Comparison of ENCODE assay signal across 17 cellular contexts in genomic region chr3:126258670-126259069, GRCh38.
DNase-seq lines count a peak whose midpoint lies in the region; ATAC-seq and TF ChIP-seq lines count a peak whose summit lies in the region.
"Had no signal": no experiment of that assay in that cellular context is flagged by ENCODE, and none has a peak within 500 bp of the region (broad histone marks: within the 10 kb centered on the region; RNA-seq: fewer than 3 reads in every experiment).

No MANE protein-coding gene starts in this region.

- H3K4me1 ChIP-seq in A673 (ENCODE audit: insufficient read depth, low read length, poor library complexity, severe bottlenecking): peaks cover 38% of the 10 kb centered on the region
- H3K4me1 ChIP-seq in MM.1S (ENCODE audit: low read length): no peaks in the 10 kb centered on the region
- H3K4me1 ChIP-seq: prostate gland, SJCRH30, transverse colon had no signal

- H3K4me3 ChIP-seq in A673 (ENCODE audit: low read depth, low read length, poor library complexity, severe bottlenecking) (no peak overlapping the region), GM12865 (ENCODE audit: low read depth, low read length) (no peak overlapping the region), MM.1S (ENCODE audit: low read length) (no peak overlapping the region)
- H3K4me3 ChIP-seq: GM12878, prostate gland, SJCRH30, transverse colon had no signal

- H3K36me3 ChIP-seq in A673 (ENCODE audit: insufficient read depth, low read length, poor library complexity, severe bottlenecking) (no peaks in the 10 kb centered on the region), MM.1S (replicated peaks; ENCODE audit: insufficient read depth, low read length) (no peaks in the 10 kb centered on the region)
- H3K36me3 ChIP-seq: prostate gland, SJCRH30, transverse colon had no signal

- H3K27me3 ChIP-seq in A673 (replicated peaks; ENCODE audit: insufficient read depth, low read depth, low read length, poor library complexity): no peaks in the 10 kb centered on the region
- H3K27me3 ChIP-seq in CD4-positive, alpha-beta T cell (ENCODE audit: control insufficient read depth, insufficient read depth, low read length): peaks cover 12% of the 10 kb centered on the region
- H3K27me3 ChIP-seq in MM.1S (replicated peaks; ENCODE audit: insufficient read depth, low read length): no peaks in the 10 kb centered on the region
- H3K27me3 ChIP-seq: SJCRH30, transverse colon had no signal

- peaks cover 24% of the 10 kb centered on the region for H3K27me3 Mint-ChIP-seq in CD4-positive, alpha-beta T cell

- POLR2A ChIA-PET in A673 (lab: Charles Lee; ENCODE audit: low non-redundant PET): no interaction called here
- POLR2A ChIA-PET in CD4-positive, alpha-beta T cell (lab: Charles Lee): no interaction called here

- H4K20me1 ChIP-seq in MM.1S (ENCODE audit: insufficient read depth, low read length): no peaks in the 10 kb centered on the region

- H2AFZ ChIP-seq in MM.1S (ENCODE audit: low read length): no peak overlapping the region

- peak; percentile 46 for DNase-seq in A673 (ENCODE audit: low spot score)
- DNase-seq in GM12865 (ENCODE audit: low read depth): peak; percentile 21
- peak; percentile 49 for DNase-seq in NOMO-1 treated with DMSO at 0.1 percent for 48 hours (lab: John Stamatoyannopoulos, UW; ENCODE audit: unreplicated experiment)
- DNase-seq in erythroblast (lab: John Stamatoyannopoulos, UW): peak; percentile 63 to 76
- no peak for DNase-seq in CD4-positive, alpha-beta T cell
- DNase-seq in MM.1S: no peak
- DNase-seq in posterior cingulate gyrus: no peak
- DNase-seq: activated CD8-positive, alpha-beta memory T cell treated with anti-CD3 and anti-CD28 coated beads, Interleukin-2, amount 50 U/mL, for 48 hours; DMS153; kidney; NCI-H146 had no signal

- H3K4me1 Mint-ChIP-seq in CD4-positive, alpha-beta T cell (ENCODE audit: low read depth): no peaks in the 10 kb centered on the region

- H3K27ac ChIP-seq in A673 (ENCODE audit: low read depth, low read length, poor library complexity, severe bottlenecking) (peak overlapping the region; percentile 94), MM.1S (ENCODE audit: low read length) (no peak overlapping the region)
- no peak overlapping the region for H3K27ac ChIP-seq in CD4-positive, alpha-beta T cell (ENCODE audit: low read depth, low read length)
- H3K27ac ChIP-seq: prostate gland, SJCRH30, transverse colon had no signal

- intact Hi-C loops in A673 (cut with micrococcal nuclease; ENCODE audit: unreplicated experiment) (loop anchor here (1.0 to 2.0 kb wide), 2 partner anchors 124 to 130 kb away; no protein-coding TSS in a partner anchor), posterior cingulate gyrus (cut with DNase I) (loop anchor here (1.0 kb wide), 1 partner anchor 131 kb away; no protein-coding TSS in a partner anchor)
- intact Hi-C loops in CD4-positive, alpha-beta T cell (cut with DNase I, micrococcal nuclease): no loop called here

- no peak for TF ChIP-seq POLR2A in erythroblast (IDR thresholded peaks at IDR 0.05; ENCODE audit: low read length)

- H3K4me3 Mint-ChIP-seq in CD4-positive, alpha-beta T cell: no peak overlapping the region

- no peaks in the 10 kb centered on the region for H3K9me3 ChIP-seq in A673 (ENCODE audit: low read depth, low read length, poor library complexity, severe bottlenecking)
- H3K9me3 ChIP-seq in CD4-positive, alpha-beta T cell (ENCODE audit: control insufficient read depth, low read length): no peaks in the 10 kb centered on the region
- H3K9me3 ChIP-seq in MM.1S (replicated peaks; ENCODE audit: insufficient read depth, low read length): no peaks in the 10 kb centered on the region
- H3K9me3 ChIP-seq: prostate gland, SJCRH30, transverse colon had no signal

- no peak overlapping the region for H3K9ac ChIP-seq in MM.1S (ENCODE audit: low read length)

- H3K27ac Mint-ChIP-seq in CD4-positive, alpha-beta T cell: no peak overlapping the region

- CTCF ChIA-PET in A673 (lab: Charles Lee): no interaction called here
- CTCF ChIA-PET in CD4-positive, alpha-beta T cell (lab: Charles Lee): no interaction called here

- no peaks in the 10 kb centered on the region for H3K36me3 Mint-ChIP-seq in CD4-positive, alpha-beta T cell (ENCODE audit: low read depth)
- H3K36me3 Mint-ChIP-seq: activated naive CD4-positive, alpha-beta T cell treated with anti-CD3 and anti-CD28 coated beads, Interleukin-2, amount 50 U/mL, for 72 hours had no signal

- no peak for TF ChIP-seq CTCF in A673 (conservative IDR thresholded peaks at IDR 0.05; ENCODE audit: low read depth, low read length)
- no peak for TF ChIP-seq CTCF in GM12865 (IDR thresholded peaks at IDR 0.05; ENCODE audit: insufficient read depth, low read depth, low read length, missing control alignments)
- no peak for TF ChIP-seq CTCF in CD4-positive, alpha-beta T cell (IDR thresholded peaks at IDR 0.05)
- TF ChIP-seq CTCF in MM.1S (IDR thresholded peaks at IDR 0.05; ENCODE audit: low read length): no peak

- no peaks in the 10 kb centered on the region for H3K9me3 Mint-ChIP-seq in CD4-positive, alpha-beta T cell
- H3K9me3 Mint-ChIP-seq: activated naive CD4-positive, alpha-beta T cell treated with anti-CD3 and anti-CD28 coated beads, Interleukin-2, amount 50 U/mL, for 72 hours had no signal

- H3K4me2 ChIP-seq in MM.1S (ENCODE audit: low read depth, low read length): no peak overlapping the region

- H3F3A ChIP-seq in MM.1S (ENCODE audit: insufficient read depth, low read length): no peaks in the 10 kb centered on the region

- no peaks in the 10 kb centered on the region for H3K79me2 ChIP-seq in MM.1S (ENCODE audit: low read length)

- ATAC-seq in CD4-positive, alpha-beta T cell (ENCODE audit: poor library complexity): no peak
- no peak for ATAC-seq in HG03342 (IDR thresholded peaks at IDR 0.05; ENCODE audit: unreplicated experiment)
- ATAC-seq: GM12878 had no signal

- H3K9me2 ChIP-seq in MM.1S (replicated peaks; ENCODE audit: insufficient read depth, low read length): no peaks in the 10 kb centered on the region

- no TSS peak for BruUV-seq in A673 (replicated peaks; lab: Mats Ljungman, UMichigan)

Comparison
In these comparisons a context has a peak if more than half of its experiments do, and no peak if none do; other contexts are left out.
1. DNase-seq: peak in A673 (single experiment), GM12865 (single experiment), NOMO-1 treated with DMSO at 0.1 percent for 48 hours (single experiment) and erythroblast (2 of 2); none in CD4-positive, alpha-beta T cell (0 of 10), MM.1S (single experiment) and posterior cingulate gyrus (0 of 10).
2. intact Hi-C loops: an anchor here in A673 (1.0 to 2.0 kb wide) and posterior cingulate gyrus (1.0 kb wide); none called in CD4-positive, alpha-beta T cell.